Comparison of ENCODE assay signal across 26 cellular contexts in the genomic region with DNA sequence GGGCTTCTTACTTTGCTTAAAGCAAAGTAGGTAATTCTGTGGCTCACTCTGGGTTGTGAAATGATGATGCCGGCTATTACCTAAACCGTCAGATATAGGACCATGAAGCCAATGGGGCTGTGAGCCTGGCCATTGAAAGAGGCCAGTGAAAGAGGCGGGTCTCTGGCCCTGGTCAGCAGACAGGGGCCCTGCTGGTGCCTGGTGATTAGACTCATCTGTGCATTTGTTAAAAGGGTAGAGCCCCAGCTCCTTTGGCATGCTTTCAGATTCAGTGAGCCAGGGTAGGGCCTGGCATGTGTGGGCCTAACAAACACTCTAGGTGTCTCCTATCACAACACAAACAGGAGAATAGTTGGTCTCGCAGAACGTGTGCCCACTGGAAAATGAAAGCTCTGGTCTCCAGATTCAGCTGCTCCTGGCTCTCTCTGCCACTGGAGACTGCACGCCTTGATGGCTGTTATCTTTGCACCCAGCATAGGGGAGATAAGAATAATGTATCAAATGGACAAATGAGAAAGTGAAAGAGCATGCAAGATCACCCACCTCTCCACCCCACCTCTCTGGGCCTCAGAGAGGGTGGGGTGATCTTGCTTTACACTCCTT. TPM values are rescaled to one million over a fixed set of nuclear protein-coding genes. Genes with fewer than 3 reads are reported as not detected.
"Had no signal": no experiment of that assay in that cellular context is flagged by ENCODE, and none has a peak within 500 bp of the region (broad histone marks: within the 10 kb centered on the region; RNA-seq: fewer than 3 reads in every experiment).

No MANE protein-coding gene starts in this region.

- H3K27ac Mint-ChIP-seq: activated CD4-positive, alpha-beta memory T cell treated with anti-CD3 and anti-CD28 coated beads, Interleukin-2, amount 10 ng/mL, durations not matched to agents 7 days and 5 days; activated naive CD4-positive, alpha-beta T cell treated with anti-CD3 and anti-CD28 coated beads for 36 hours; activated T-cell treated with anti-CD3 and anti-CD28 coated beads, Interleukin-2, amount 50 U/mL, for 24 hours; endodermal cell; memory B cell had no signal

- H3K27me3 Mint-ChIP-seq: activated CD4-positive, alpha-beta memory T cell treated with anti-CD3 and anti-CD28 coated beads, Interleukin-2, amount 10 ng/mL, durations not matched to agents 7 days and 5 days; activated T-cell treated with anti-CD3 and anti-CD28 coated beads, Interleukin-2, amount 50 U/mL, for 24 hours; central memory CD8-positive, alpha-beta T cell had no signal

- H3K4me3 Mint-ChIP-seq: activated CD4-positive, alpha-beta memory T cell treated with anti-CD3 and anti-CD28 coated beads, Interleukin-2, amount 10 ng/mL, durations not matched to agents 7 days and 5 days; activated naive CD4-positive, alpha-beta T cell treated with anti-CD3 and anti-CD28 coated beads for 36 hours; activated T-cell treated with anti-CD3 and anti-CD28 coated beads, Interleukin-2, amount 50 U/mL, for 24 hours; brain; central memory CD8-positive, alpha-beta T cell; endodermal cell; memory B cell had no signal

- DNase-seq: activated CD4-positive, alpha-beta memory T cell treated with anti-CD3 and anti-CD28 coated beads, Interleukin-2, amount 10 ng/mL, durations not matched to agents 7 days and 5 days; activated CD4-positive, alpha-beta T cell treated with anti-CD3 and anti-CD28 coated beads for 48 hours; activated CD4-positive, CD25-positive, alpha-beta regulatory T cell; activated naive CD4-positive, alpha-beta T cell treated with anti-CD3 and anti-CD28 coated beads for 36 hours; activated T-cell treated with anti-CD3 and anti-CD28 coated beads, Interleukin-2, amount 50 U/mL, for 24 hours; colonic mucosa; endodermal cell; foreskin keratinocyte; glutamatergic neuron; kidney; pancreas; retina; stimulated activated naive CD8-positive, alpha-beta T cell treated with anti-CD3 and anti-CD28 coated beads, Interleukin-15, Interleukin-2, amounts not matched to agents 100 U/mL and 50 U/mL, for 24 hours; substantia nigra; T-helper 1 cell; T-helper 9 cell; uterus had no signal

- H3K4me3 ChIP-seq: colonic mucosa, pancreas, skin epidermis, tibial nerve, uterus had no signal

- H3K27me3 ChIP-seq: colonic mucosa, pancreas, tibial nerve, uterus had no signal

- H3K36me3 ChIP-seq: colonic mucosa, pancreas, tibial nerve, uterus had no signal

- FAIRE-seq: kidney, pancreas had no signal

- H3K9me3 ChIP-seq: colonic mucosa, pancreas, tibial nerve, uterus had no signal

- H3K4me1 ChIP-seq: colonic mucosa, foreskin keratinocyte, pancreas, tibial nerve, uterus had no signal

- H3K36me3 Mint-ChIP-seq: brain, memory B cell had no signal

- ATAC-seq: foreskin keratinocyte; pancreas; stimulated activated naive CD8-positive, alpha-beta T cell treated with anti-CD3 and anti-CD28 coated beads, Interleukin-15, Interleukin-2, amounts not matched to agents 100 U/mL and 50 U/mL, for 24 hours had no signal

- H3K27ac ChIP-seq: colonic mucosa, epithelial cell of prostate, foreskin keratinocyte, pancreas, skin epidermis, tibial nerve, uterus had no signal

- H3K4me1 Mint-ChIP-seq: activated CD4-positive, alpha-beta memory T cell treated with anti-CD3 and anti-CD28 coated beads, Interleukin-2, amount 10 ng/mL, durations not matched to agents 7 days and 5 days; central memory CD8-positive, alpha-beta T cell; memory B cell had no signal

RNA-seq across cellular contexts. Expression of a gene that starts 6.9 kb away (rescaled TPM):
- total RNA-seq: activated CD4-positive, alpha-beta memory T cell treated with anti-CD3 and anti-CD28 coated beads, Interleukin-2, amount 10 ng/mL, durations not matched to agents 7 days and 5 days; activated naive CD4-positive, alpha-beta T cell treated with anti-CD3 and anti-CD28 coated beads for 36 hours; colonic mucosa; endodermal cell; fibroblast of lung; foreskin keratinocyte; kidney; liver; mononuclear cell; pancreas; tibial nerve; uterus had no signal
- polyA plus RNA-seq: fibroblast of lung, foreskin keratinocyte, liver, pancreas had no signal
